Comparison of ENCODE assay signal across 8 cellular contexts in the genomic region with DNA sequence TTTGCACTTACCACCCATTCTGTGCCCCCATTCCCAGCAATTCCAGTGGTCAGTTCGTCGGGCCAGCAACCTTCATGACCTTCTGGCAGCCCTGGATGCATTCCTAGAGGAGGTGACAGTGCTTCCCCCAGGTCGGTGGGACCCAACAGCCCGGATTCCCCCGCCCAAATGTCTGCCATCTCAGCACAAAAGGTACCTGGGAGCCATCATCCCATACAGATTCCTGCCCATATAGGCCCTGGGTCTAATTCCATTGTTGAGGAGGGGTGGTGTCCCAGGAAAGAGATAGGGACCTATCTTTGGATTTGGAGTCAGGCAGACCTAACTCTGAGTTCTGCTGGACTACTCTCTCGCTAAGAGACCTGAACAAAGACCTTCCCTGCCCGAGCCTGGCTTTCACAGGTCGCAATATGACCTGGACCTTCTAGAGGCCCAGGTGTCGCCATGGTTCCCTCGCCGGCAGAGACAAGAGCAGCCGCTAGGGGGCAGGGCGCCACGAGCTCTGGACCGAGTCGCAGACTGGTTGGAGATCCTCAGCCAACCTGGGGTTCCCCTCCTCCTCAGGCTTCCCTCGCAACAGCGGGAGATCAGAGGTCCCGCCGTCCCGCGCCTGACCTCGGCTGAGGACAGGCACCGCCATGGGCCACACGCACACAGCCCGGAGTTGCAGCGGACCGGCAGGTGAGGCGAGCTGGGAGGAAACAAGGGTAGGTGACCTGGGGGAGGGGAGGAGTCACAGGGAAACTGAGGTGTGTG. TPM values are rescaled to one million over a fixed set of nuclear protein-coding genes. Genes with fewer than 3 reads are reported as not detected.
DNase-seq lines count a peak whose midpoint lies in the region; ATAC-seq and TF ChIP-seq lines count a peak whose summit lies in the region.

No MANE protein-coding gene starts in this region.

- TF ChIP-seq POLR2A in prostate gland (IDR thresholded peaks at IDR 0.05), result no peak
- TF ChIP-seq POLR2A in uterus (IDR thresholded peaks at IDR 0.05), result no peak

- H3K36me3 Mint-ChIP-seq in activated naive CD4-positive, alpha-beta T cell treated with anti-CD3 and anti-CD28 coated beads, Interleukin-2, amount 50 U/mL, for 72 hours, result no peaks in the 10 kb centered on the region

- H3K27ac Mint-ChIP-seq in activated naive CD4-positive, alpha-beta T cell treated with anti-CD3 and anti-CD28 coated beads, Interleukin-2, amount 50 U/mL, for 72 hours, result peak overlapping the region in 1 of 2 donors; percentile 18

- peak; percentile 93 to 95 for ATAC-seq in activated naive CD4-positive, alpha-beta T cell treated with anti-CD3 and anti-CD28 coated beads, Interleukin-2, amount 50 U/mL, for 72 hours
- ATAC-seq in heart right ventricle, result peak; percentile 46 to 81 (median 70)

- H3K4me1 ChIP-seq in heart right ventricle (peaks cover 0 to 13% (median 6%) of the 10 kb centered on the region in 9 donors), prostate gland (replicated peaks) (no peaks in the 10 kb centered on the region), uterus (no peaks in the 10 kb centered on the region)

- TF ChIP-seq CTCF in GM20000 (IDR thresholded peaks at IDR 0.05; ENCODE audit: extremely low read depth, missing control alignments) (peak; percentile 94), heart right ventricle (IDR thresholded peaks at IDR 0.05) (peak; percentile 89 to 98 (median 94)), prostate gland (IDR thresholded peaks at IDR 0.05) (peak; percentile 77 to 90 (median 84)), uterus (IDR thresholded peaks at IDR 0.05) (peak; percentile 76 to 86 (median 78))

- H3K9me3 ChIP-seq in heart right ventricle (no peaks in the 10 kb centered on the region), prostate gland (no peaks in the 10 kb centered on the region), uterus (no peaks in the 10 kb centered on the region)

- no peaks in the 10 kb centered on the region for H3K9me3 Mint-ChIP-seq in activated naive CD4-positive, alpha-beta T cell treated with anti-CD3 and anti-CD28 coated beads, Interleukin-2, amount 50 U/mL, for 72 hours

- intact Hi-C loops in heart right ventricle (cut with DNase I) (loop anchor here in 6 of 10 donors (5.0 to 10.0 kb wide), 6 partner anchors 188 to 372 kb away; a partner anchor contains a TSS), prostate gland (cut with DNase I) (no loop called here), uterus (cut with DNase I; ENCODE audit: low total_unique reads) (no loop called here)

- WGBS in heart right ventricle, 2 donors, result 10 to 11% methylated on average over 29 of the region's 29 CpGs
- WGBS in prostate gland, result 10% methylated on average over 28 of the region's 29 CpGs

- peak; percentile 89 for DNase-seq in D341Med (ENCODE audit: low spot score)
- peak; percentile 83 for DNase-seq in GM20000 (ENCODE audit: low spot score)
- peak in 68 of 76 experiments; percentile 4 to 82 (median 56) for DNase-seq in HUDEP-2 (lab: John Stamatoyannopoulos, UW; ENCODE audit: unreplicated experiment in 76 of 76)
- peak; percentile 65 for DNase-seq in SKM-1 treated with dmso at 0.1 percent for 144 hours (lab: John Stamatoyannopoulos, UW; ENCODE audit: unreplicated experiment)
- peak; percentile 84 to 95 for DNase-seq in activated naive CD4-positive, alpha-beta T cell treated with anti-CD3 and anti-CD28 coated beads, Interleukin-2, amount 50 U/mL, for 72 hours (ENCODE audit: low spot score in 2 of 2)
- DNase-seq in heart right ventricle, result peak; percentile 73 to 78
- DNase-seq in prostate gland (ENCODE audit: low spot score), result peak; percentile 61
- peak; percentile 58 to 72 for DNase-seq in uterus

- H3K4me3 ChIP-seq in heart right ventricle (peak overlapping the region in 7 of 10 donors; percentile 10 to 40 (median 31)), prostate gland (peak overlapping the region in 1 of 2 donors; percentile 27), uterus (peak overlapping the region in 1 of 2 donors; percentile 11)

- H3K27me3 ChIP-seq in heart right ventricle, result no peaks in the 10 kb centered on the region
- H3K27me3 ChIP-seq in prostate gland (replicated peaks; ENCODE audit: insufficient read depth), result no peaks in the 10 kb centered on the region
- H3K27me3 ChIP-seq in uterus, result no peaks in the 10 kb centered on the region

- H3K36me3 ChIP-seq in heart right ventricle (no peaks in the 10 kb centered on the region), prostate gland (no peaks in the 10 kb centered on the region), uterus (no peaks in the 10 kb centered on the region)

- H3K27ac ChIP-seq in heart right ventricle (no peak overlapping the region), prostate gland (no peak overlapping the region), uterus (no peak overlapping the region)

RNA-seq across cellular contexts. Expression of a gene that starts 3.1 kb away (rescaled TPM):
- under 1 TPM; 0.25 to 0.41 TPM for total RNA-seq in activated naive CD4-positive, alpha-beta T cell treated with anti-CD3 and anti-CD28 coated beads, Interleukin-2, amount 50 U/mL, for 72 hours
- total RNA-seq in heart right ventricle (under 1 TPM in 2 of 10 donors, not detected in 8; 0.10 to 0.34 TPM), prostate gland (not detected), uterus (under 1 TPM in 1 of 4 donors, not detected in 3; 0.12 TPM)
- polyA plus RNA-seq in heart right ventricle, result under 1 TPM; 0.01 to 0.29 TPM

RNA-seq across cellular contexts. Expression of a gene that starts 16.6 kb away (rescaled TPM):
- total RNA-seq in activated naive CD4-positive, alpha-beta T cell treated with anti-CD3 and anti-CD28 coated beads, Interleukin-2, amount 50 U/mL, for 72 hours, result 10 to 100 TPM in 1 of 2 donors, 1 to 10 TPM in 1; 6.9 to 10.5 TPM
- total RNA-seq in heart right ventricle (100 to 1,000 TPM in 2 of 10 donors, 10 to 100 TPM in 8; 18.5 to 121 (median 33.3) TPM), prostate gland (10 to 100 TPM in 1 of 2 donors, 1 to 10 TPM in 1; 7.7 to 24.0 TPM), uterus (10 to 100 TPM in 2 of 4 donors, 1 to 10 TPM in 1, under 1 TPM in 1; 0.77 to 24.4 (median 8.4) TPM)
- polyA plus RNA-seq in heart right ventricle, result 10 to 100 TPM; 14.6 to 33.5 TPM

RNA-seq across cellular contexts. Expression of a gene that starts 38.6 kb away (rescaled TPM):
- 100 to 1,000 TPM; 107 to 143 TPM for total RNA-seq in activated naive CD4-positive, alpha-beta T cell treated with anti-CD3 and anti-CD28 coated beads, Interleukin-2, amount 50 U/mL, for 72 hours
- total RNA-seq in heart right ventricle, result 10 to 100 TPM; 51.9 to 77.9 (median 68.5) TPM
- polyA plus RNA-seq in heart right ventricle, result 10 to 100 TPM; 26.6 to 62.9 TPM
- total RNA-seq in prostate gland, result 100 to 1,000 TPM in 1 of 2 donors, 10 to 100 TPM in 1; 69.7 to 112 TPM
- 100 to 1,000 TPM; 106 to 200 (median 161) TPM for total RNA-seq in uterus

Comparison
In these comparisons a context has a peak if more than half of its experiments do, and no peak if none do; other contexts are left out.
1. intact Hi-C loops: an anchor here in heart right ventricle (5.0 to 10.0 kb wide); none called in prostate gland and uterus.